In genomic region chr18:13158428-13158827, GRCh38 we compare ENCODE assay signal across 8 cellular contexts.
"Had no signal": no experiment of that assay in that cellular context is flagged by ENCODE, and none has a peak within 500 bp of the region (broad histone marks: within the 10 kb centered on the region; RNA-seq: fewer than 3 reads in every experiment).

No MANE protein-coding gene starts in this region.

- FAIRE-seq: G401.6, GM12878, GM12891, GM12892, GM18507, GM19239 had no signal

- H3K4me3 ChIP-seq: GM12878 had no signal

- ATAC-seq: GM12878 had no signal

- DNase-seq: GDM1, GF-D8 had no signal
